Comparison of ENCODE assay signal across 8 cellular contexts in the genomic region with DNA sequence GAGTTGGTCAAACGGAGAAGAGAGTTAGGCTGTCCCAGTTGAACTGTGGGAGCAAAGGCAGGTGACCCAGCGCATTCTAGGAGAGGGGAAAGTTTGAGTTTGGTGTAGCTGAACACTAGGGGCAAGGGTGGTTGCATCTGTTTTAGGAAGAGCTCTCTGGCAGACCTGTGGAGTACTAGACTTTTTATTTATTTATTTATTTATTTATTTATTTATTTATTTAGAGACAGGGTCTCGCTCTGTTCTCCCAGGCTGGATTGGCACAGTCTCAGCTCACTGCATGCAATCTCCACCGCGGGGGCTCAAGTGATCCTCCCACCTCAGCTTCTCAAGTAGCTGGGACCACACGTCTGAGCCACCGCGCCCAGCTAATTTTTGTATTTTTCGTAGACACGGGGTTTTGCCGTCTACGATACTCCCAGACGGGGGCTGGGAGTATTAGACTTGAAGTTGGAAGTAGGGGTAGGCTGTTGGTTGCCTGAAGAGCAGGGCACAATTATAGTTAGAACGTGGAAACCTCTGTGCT. TPM values are rescaled to one million over a fixed set of nuclear protein-coding genes. Genes with fewer than 3 reads are reported as not detected.
DNase-seq lines count a peak whose midpoint lies in the region; ATAC-seq and TF ChIP-seq lines count a peak whose summit lies in the region.

No MANE protein-coding gene starts in this region.

- no peak for ATAC-seq in DND-41 (ENCODE audit: insufficient read depth, low read depth)
- ATAC-seq in gastrocnemius medialis: no peak
- no peak for ATAC-seq in HG03095 (IDR thresholded peaks at IDR 0.05; ENCODE audit: unreplicated experiment)
- ATAC-seq in omental fat pad (ENCODE audit: low FRiP score): no peak
- no peak for ATAC-seq in GM19467 (IDR thresholded peaks at IDR 0.05; ENCODE audit: unreplicated experiment)

- H2AFZ ChIP-seq in DND-41 (ENCODE audit: low read depth, low read length): peak overlapping the region; percentile 92
- peak overlapping the region; percentile 82; the same call in 1 of the 2 replicates for H2AFZ ChIP-seq in PC-9

- 93 to 95% methylated on average over 14 of the region's 14 CpGs for WGBS in esophagus, 2 donors

- no peaks in the 10 kb centered on the region for H4K20me1 ChIP-seq in DND-41 (ENCODE audit: insufficient read depth, low read length)
- H4K20me1 ChIP-seq in PC-9 (ENCODE audit: insufficient read depth): no peaks in the 10 kb centered on the region

- POLR2A ChIA-PET in PC-9 (lab: Charles Lee; ENCODE audit: unreplicated experiment): interaction anchor here (0.5 to 0.6 kb wide), 2 partner anchors 54 to 58 kb away, joined by 3 to 5 read pairs; no protein-coding TSS in a partner anchor

- TF ChIP-seq CTCF in DND-41 (IDR thresholded peaks at IDR 0.05; ENCODE audit: borderline replicate concordance, extremely low read depth, low read length, poor library complexity, severe bottlenecking) (no peak), PC-9 (conservative IDR thresholded peaks at IDR 0.05) (no peak), gastrocnemius medialis (IDR thresholded peaks at IDR 0.05 in 4 of 5, conservative IDR thresholded peaks at IDR 0.05 in 1 of 5) (no peak), omental fat pad (IDR thresholded peaks at IDR 0.05) (no peak)

- no peaks in the 10 kb centered on the region for H3K36me3 ChIP-seq in DND-41 (ENCODE audit: insufficient read depth, low read length)
- H3K36me3 ChIP-seq in PC-9 (ENCODE audit: low read depth): peaks cover 4% of the 10 kb centered on the region
- H3K36me3 ChIP-seq in esophagus (ENCODE audit: control insufficient read depth in 2 of 2, insufficient read depth in 2 of 2, low read length in 1 of 2): no peaks in the 10 kb centered on the region
- H3K36me3 ChIP-seq in gastrocnemius medialis: no peaks in the 10 kb centered on the region

- no peak for TF ChIP-seq POLR2A in gastrocnemius medialis (IDR thresholded peaks at IDR 0.05)

- H3K4me2 ChIP-seq in DND-41 (ENCODE audit: insufficient read depth, low read length) (peak overlapping the region; percentile 82), PC-9 (peak overlapping the region; percentile 95)

- peak overlapping the region; percentile 72; the same call in 1 of the 2 replicates for H3K9ac ChIP-seq in DND-41 (ENCODE audit: low read depth, low read length)

- H3K27me3 ChIP-seq in DND-41 (ENCODE audit: insufficient read depth, low read length, poor library complexity) (no peaks in the 10 kb centered on the region), PC-9 (ENCODE audit: insufficient read depth, low read depth) (no peaks in the 10 kb centered on the region), esophagus (ENCODE audit: control insufficient read depth in 1 of 2, insufficient read depth in 2 of 2, low read length in 2 of 2) (no peaks in the 10 kb centered on the region), gastrocnemius medialis (no peaks in the 10 kb centered on the region)

- H3K4me3 ChIP-seq in DND-41 (ENCODE audit: low read depth in 1 of 2, low read length in 2 of 2) (peak overlapping the region in 1 of 2 experiments; percentile 82; a peak in 2 of 4 replicates), PC-9 (no peak overlapping the region), esophagus (ENCODE audit: low read depth in 1 of 2, low read length in 2 of 2) (no peak overlapping the region), gastrocnemius medialis (no peak overlapping the region)

- BruUV-seq in PC-9 (replicated peaks; lab: Mats Ljungman, UMichigan): no TSS peak

- H3K79me2 ChIP-seq in DND-41 (ENCODE audit: insufficient read depth, low read length) (peaks cover 10% of the 10 kb centered on the region), PC-9 (ENCODE audit: low read depth) (peaks cover 30% of the 10 kb centered on the region)

- H3K4me1 ChIP-seq in DND-41 (ENCODE audit: insufficient read depth, low read length) (peaks cover 26% of the 10 kb centered on the region), PC-9 (replicated peaks; ENCODE audit: insufficient read depth) (peaks cover 20% of the 10 kb centered on the region), esophagus (ENCODE audit: control insufficient read depth in 2 of 2, insufficient read depth in 2 of 2, low read length in 1 of 2) (peaks cover 3% of the 10 kb centered on the region in 2 donors), gastrocnemius medialis (peaks cover 10 to 16% of the 10 kb centered on the region in 2 donors)

- CTCF ChIA-PET in PC-9 (lab: Charles Lee): interaction anchor here (0.8 kb wide), 1 partner anchor 19 kb away, joined by 3 read pairs; no protein-coding TSS in a partner anchor

- intact Hi-C loops in PC-9 (cut with micrococcal nuclease; ENCODE audit: unreplicated experiment): loop anchor here (5.0 kb wide), 1 partner anchor 52 kb away; no protein-coding TSS in a partner anchor
- intact Hi-C loops in gastrocnemius medialis (cut with DNase I; ENCODE audit: low total_unique reads): loop anchor here (1.0 kb wide), 1 partner anchor 52 kb away; no protein-coding TSS in a partner anchor

- no peak for DNase-seq in DND-41
- no peak for DNase-seq in PC-9
- DNase-seq in gastrocnemius medialis: no peak
- no peak for DNase-seq in caudate nucleus (lab: John Stamatoyannopoulos, UW)
- DNase-seq in omental fat pad (ENCODE audit: low spot score): no peak

- H3K9me3 ChIP-seq in DND-41 (ENCODE audit: insufficient read depth, low read length, severe bottlenecking): no peaks in the 10 kb centered on the region
- H3K9me3 ChIP-seq in PC-9 (ENCODE audit: insufficient read depth, low read depth): no peaks in the 10 kb centered on the region
- H3K9me3 ChIP-seq in esophagus (ENCODE audit: control insufficient read depth in 2 of 2, insufficient read depth in 1 of 2, low read depth in 1 of 2, low read length in 1 of 2): no peaks in the 10 kb centered on the region
- H3K9me3 ChIP-seq in gastrocnemius medialis: no peaks in the 10 kb centered on the region

- peaks cover 7% of the 10 kb centered on the region; the same call in 1 of the 2 replicates for H3F3A ChIP-seq in PC-9 (ENCODE audit: insufficient read depth, low read depth)

- in situ Hi-C loops in gastrocnemius medialis (cut with MboI; ENCODE audit: low sequenced_read_pairs in 4 of 4): no loop called here

- H3K9me2 ChIP-seq in PC-9 (ENCODE audit: insufficient read depth): no peaks in the 10 kb centered on the region

- H3K27ac ChIP-seq in DND-41 (ENCODE audit: low read length): peak overlapping the region; percentile 65
- no peak overlapping the region for H3K27ac ChIP-seq in PC-9
- H3K27ac ChIP-seq in esophagus (ENCODE audit: low read depth in 2 of 2, low read length in 1 of 2): peak overlapping the region; percentile 85 to 93
- peak overlapping the region; percentile 83 to 95 (median 87) for H3K27ac ChIP-seq in gastrocnemius medialis
- no peak overlapping the region for H3K27ac ChIP-seq in caudate nucleus (ENCODE audit: low read depth, low read length)

RNA-seq across cellular contexts. Expression of a gene that starts 0.9 kb away (rescaled TPM):
- total RNA-seq in PC-9 (2021) (15.8 and 21.3 TPM in 2 replicates), gastrocnemius medialis (1 to 10 TPM; 1.1 to 3.4 (median 2.6) TPM), omental fat pad (10 to 100 TPM; 19.0 to 26.6 (median 22.0) TPM)
- 1 to 10 TPM; 7.2 to 8.2 TPM for polyA plus RNA-seq in esophagus

Comparison
In these comparisons a context has a peak if more than half of its experiments do, and no peak if none do; other contexts are left out.
1. H3K27ac ChIP-seq: peak in DND-41 (single experiment), esophagus (2 of 2) and gastrocnemius medialis (4 of 4); none in PC-9 (single experiment) and caudate nucleus (single experiment).